Comparison of ENCODE assay signal across 20 cellular contexts in the genomic region with DNA sequence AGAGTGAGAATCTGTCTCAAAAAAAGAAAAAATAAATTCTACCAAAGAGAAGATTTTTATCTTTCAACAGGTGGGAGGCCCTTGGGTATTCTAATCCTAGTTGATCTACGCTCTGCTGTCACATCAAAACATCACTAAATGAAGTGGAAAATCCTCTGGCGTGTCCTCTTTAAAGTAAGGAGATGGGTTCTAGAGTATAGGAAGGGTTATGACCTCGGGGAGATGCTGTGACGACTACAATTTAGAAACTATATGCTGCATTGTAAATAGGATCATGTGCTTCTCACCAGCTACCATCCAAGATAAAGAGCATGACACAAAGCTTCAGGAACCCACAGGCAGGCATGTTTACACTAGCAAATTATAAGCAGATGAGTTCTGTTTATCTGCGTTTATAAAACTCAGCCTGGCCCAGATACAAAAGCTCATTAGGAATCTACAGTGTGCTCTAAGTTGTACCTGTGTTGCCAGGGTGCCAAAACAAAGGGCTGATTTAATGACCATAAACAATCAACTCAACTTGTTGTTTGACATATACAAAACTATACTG.
A peak's percentile ranks its signal among the peaks of the same experiment; 100 is the strongest.
DNase-seq lines count a peak whose midpoint lies in the region; ATAC-seq and TF ChIP-seq lines count a peak whose summit lies in the region.
"Had no signal": no experiment of that assay in that cellular context is flagged by ENCODE, and none has a peak within 500 bp of the region (broad histone marks: within the 10 kb centered on the region; RNA-seq: fewer than 3 reads in every experiment).

No MANE protein-coding gene starts in this region.

- H3K36me3 ChIP-seq in mammary epithelial cell (ENCODE audit: insufficient read depth, low read length), result no peaks in the 10 kb centered on the region
- H3K36me3 ChIP-seq: esophagus squamous epithelium, left ventricle myocardium inferior, ovary, suprapubic skin had no signal

- no peaks in the 10 kb centered on the region for H3K9me3 Mint-ChIP-seq in HFFc6
- H3K9me3 Mint-ChIP-seq: activated T-cell treated with anti-CD3 and anti-CD28 coated beads, Interleukin-2, amount 50 U/mL, for 24 hours had no signal

- CTCF ChIA-PET in mammary epithelial cell (lab: Charles Lee; ENCODE audit: low non-redundant PET), result interaction anchor here (0.6 kb wide), 1 partner anchor 52 kb away, joined by 4 read pairs; no protein-coding TSS in a partner anchor

- H3K9ac ChIP-seq in mammary epithelial cell (ENCODE audit: insufficient read depth, low read length), result no peak overlapping the region

- H3K9me3 ChIP-seq in mammary epithelial cell (replicated peaks; ENCODE audit: insufficient read depth, low read length), result no peaks in the 10 kb centered on the region
- H3K9me3 ChIP-seq: esophagus squamous epithelium, left ventricle myocardium inferior, ovary, suprapubic skin had no signal

- 58% methylated on average over 5 of the region's 5 CpGs for WGBS in mammary epithelial cell (ENCODE audit: low coverage, missing lambda C conversion rate)

- H3K27ac Mint-ChIP-seq in HFFc6, result peak overlapping the region; percentile 15; the same call in 1 of the 2 replicates
- H3K27ac Mint-ChIP-seq: activated naive CD8-positive, alpha-beta T cell treated with anti-CD3 and anti-CD28 coated beads for 36 hours; activated T-cell treated with anti-CD3 and anti-CD28 coated beads, Interleukin-2, amount 50 U/mL, for 24 hours; H9 had no signal

- H4K20me1 ChIP-seq in mammary epithelial cell (ENCODE audit: insufficient read depth, low read length), result no peaks in the 10 kb centered on the region

- no peaks in the 10 kb centered on the region; the same call in 1 of the 2 replicates for H3K27me3 Mint-ChIP-seq in HFFc6 (ENCODE audit: insufficient read depth)
- H3K27me3 Mint-ChIP-seq: activated T-cell treated with anti-CD3 and anti-CD28 coated beads, Interleukin-2, amount 50 U/mL, for 24 hours had no signal

- H3K4me1 Mint-ChIP-seq in HFFc6 (ENCODE audit: low read depth), result peaks cover 7% of the 10 kb centered on the region
- H3K4me1 Mint-ChIP-seq: activated naive CD8-positive, alpha-beta T cell treated with anti-CD3 and anti-CD28 coated beads for 36 hours had no signal

- H3K27ac ChIP-seq in mammary epithelial cell (ENCODE audit: insufficient read depth, low read depth, low read length), result no peak overlapping the region
- H3K27ac ChIP-seq: esophagus squamous epithelium, left ventricle myocardium inferior, ovary, suprapubic skin had no signal

- H3K4me2 ChIP-seq in mammary epithelial cell (ENCODE audit: insufficient read depth, low read depth, low read length), result no peak overlapping the region

- H2AFZ ChIP-seq in mammary epithelial cell (ENCODE audit: low read depth, low read length), result no peak overlapping the region

- intact Hi-C loops in mammary epithelial cell (cut with micrococcal nuclease), result no loop called here

- 0 out of 2 replicates have a peak overlapping the region, but pooled peaks have one; percentile 23 for H3K4me3 Mint-ChIP-seq in HFFc6
- H3K4me3 Mint-ChIP-seq: activated naive CD8-positive, alpha-beta T cell treated with anti-CD3 and anti-CD28 coated beads for 36 hours; activated T-cell treated with anti-CD3 and anti-CD28 coated beads, Interleukin-2, amount 50 U/mL, for 24 hours; H9 had no signal

- BruUV-seq in mammary epithelial cell (replicated peaks; lab: Mats Ljungman, UMichigan), result no TSS peak

- H3K4me3 ChIP-seq in mammary epithelial cell (replicated peaks in 1 of 3; ENCODE audit: insufficient read depth in 1 of 3, low read depth in 2 of 3, low read length in 3 of 3), result no peak overlapping the region
- H3K4me3 ChIP-seq: esophagus squamous epithelium, left ventricle myocardium inferior, ovary, suprapubic skin had no signal

- H3K27me3 ChIP-seq in mammary epithelial cell (ENCODE audit: insufficient read depth, low read length), result no peaks in the 10 kb centered on the region
- H3K27me3 ChIP-seq: esophagus squamous epithelium, ovary, suprapubic skin had no signal

- TF ChIP-seq CTCF in HFFc6 (IDR thresholded peaks at IDR 0.05) (no peak), mammary epithelial cell (conservative IDR thresholded peaks at IDR 0.05 in 1 of 2, IDR thresholded peaks at IDR 0.05 in 1 of 2; ENCODE audit: extremely low read depth in 1 of 2, insufficient read depth in 1 of 2, low read depth in 1 of 2, low read length in 2 of 2) (no peak)

- DNase-seq in AG20443 (ENCODE audit: low spot score) (peak; percentile 18), HFFc6 (peak; percentile 27), NCI-H774 (lab: John Stamatoyannopoulos, UW) (peak; percentile 30), foreskin melanocyte (peak; percentile 64), AML-193 (lab: John Stamatoyannopoulos, UW) (no peak), mammary epithelial cell (no peak), amniotic stem cell (lab: John Stamatoyannopoulos, UW) (no peak)
- DNase-seq: activated CD4-positive, alpha-beta T cell treated with anti-CD3 and anti-CD28 coated beads, Interleukin-2, amount 50 U/mL, for 4 hours; activated naive CD8-positive, alpha-beta T cell treated with anti-CD3 and anti-CD28 coated beads for 36 hours; activated T-cell treated with anti-CD3 and anti-CD28 coated beads, Interleukin-2, amount 50 U/mL, for 24 hours; C1 segment of cervical spinal cord; esophagus squamous epithelium; H9; left ventricle myocardium inferior; NCI-H446; ovary; PC-3; stimulated activated CD4-positive, alpha-beta T cell treated with anti-CD3 and anti-CD28 coated beads, Interleukin-2, amount 100 ng/mL, for 24 hours had no signal

- no peaks in the 10 kb centered on the region for H3K79me2 ChIP-seq in mammary epithelial cell (ENCODE audit: insufficient read depth, low read length)

- dilution Hi-C loops in mammary epithelial cell (cut with HindIII; ENCODE audit: low sequenced_read_pairs), result no loop called here

- H3K4me1 ChIP-seq in mammary epithelial cell (ENCODE audit: insufficient read depth, low read length), result no peaks in the 10 kb centered on the region
- H3K4me1 ChIP-seq: esophagus squamous epithelium, suprapubic skin had no signal

- in situ Hi-C loops in mammary epithelial cell (cut with MboI; ENCODE audit: low sequenced_read_pairs in 2 of 2), result no loop called here

- no peaks in the 10 kb centered on the region for H3K36me3 Mint-ChIP-seq in HFFc6 (ENCODE audit: low read depth)

- ATAC-seq in GM21786 (IDR thresholded peaks at IDR 0.05; ENCODE audit: unreplicated experiment), result no peak
- ATAC-seq: PC-3 had no signal

Comparison
In these comparisons a context has a peak if more than half of its experiments do, and no peak if none do; other contexts are left out.
1. DNase-seq: peak in AG20443 (single experiment), HFFc6 (single experiment), NCI-H774 (single experiment) and foreskin melanocyte (single experiment); none in AML-193 (0 of 2), mammary epithelial cell (single experiment) and amniotic stem cell (single experiment).